20 cellular contexts compared by ENCODE assay signal in genomic region chr2:236935131-236935530, GRCh38.
"Had no signal": no experiment of that assay in that cellular context is flagged by ENCODE, and none has a peak within 500 bp of the region (broad histone marks: within the 10 kb centered on the region; RNA-seq: fewer than 3 reads in every experiment).

No MANE protein-coding gene starts in this region.

- H3K4me3 ChIP-seq: heart right ventricle, neural progenitor cell, psoas muscle, spleen, tibial artery, upper lobe of right lung, vagina had no signal

- H3K9me3 Mint-ChIP-seq: effector memory CD8-positive, alpha-beta T cell; mesothelial cell of epicardium; neural progenitor cell had no signal

- H2AFZ ChIP-seq: neural progenitor cell had no signal

- ATAC-seq: effector memory CD8-positive, alpha-beta T cell; heart right ventricle; left lobe of liver; naive thymus-derived CD4-positive, alpha-beta T cell; psoas muscle; sciatic nerve; upper lobe of right lung had no signal

- H3K4me1 ChIP-seq: heart right ventricle, neural progenitor cell, psoas muscle, tibial artery, upper lobe of right lung had no signal

- H3K4me3 Mint-ChIP-seq: effector memory CD8-positive, alpha-beta T cell; mesothelial cell of epicardium; naive thymus-derived CD4-positive, alpha-beta T cell; neural progenitor cell had no signal

- H3K9ac ChIP-seq: neural progenitor cell had no signal

- DNase-seq: central memory CD4-positive, alpha-beta T cell; effector memory CD8-positive, alpha-beta T cell; heart right ventricle; hypothalamus; naive thymus-derived CD4-positive, alpha-beta T cell; nucleus accumbens; psoas muscle; retina; spleen; stimulated activated CD4-positive, alpha-beta T cell treated with anti-CD3 and anti-CD28 coated beads, Interleukin-15, amount 100 ng/mL, for 24 hours; stimulated activated CD4-positive, alpha-beta T cell treated with anti-CD3 and anti-CD28 coated beads, Interleukin-1b, Interleukin-23, amount 100 ng/mL, for 48 hours; stimulated activated CD4-positive, alpha-beta T cell treated with anti-CD3 and anti-CD28 coated beads, Interleukin-4, amount 100 ng/mL, for 24 hours; stimulated activated naive CD4-positive, alpha-beta T cell; tibial artery; upper lobe of right lung had no signal

- H3K4me2 ChIP-seq: neural progenitor cell had no signal

- H3K27me3 ChIP-seq: heart right ventricle, neural progenitor cell, tibial artery, vagina had no signal

- H3K27ac Mint-ChIP-seq: effector memory CD8-positive, alpha-beta T cell; mesothelial cell of epicardium; naive thymus-derived CD4-positive, alpha-beta T cell; neural progenitor cell had no signal

- H3K9me3 ChIP-seq: heart right ventricle, psoas muscle, spleen, tibial artery, upper lobe of right lung, vagina had no signal

- H3K36me3 ChIP-seq: heart right ventricle, neural progenitor cell, spleen, tibial artery, upper lobe of right lung, vagina had no signal

- H3K27ac ChIP-seq: heart right ventricle, neural progenitor cell, psoas muscle, spleen, tibial artery, upper lobe of right lung, vagina had no signal
